Comparison of ENCODE assay signal across 20 cellular contexts in genomic region chr6:14026831-14027539, GRCh38.
A peak's percentile ranks its signal among the peaks of the same experiment; 100 is the strongest.
DNase-seq lines count a peak whose midpoint lies in the region; ATAC-seq and TF ChIP-seq lines count a peak whose summit lies in the region.
"Had no signal": no experiment of that assay in that cellular context is flagged by ENCODE, and none has a peak within 500 bp of the region (broad histone marks: within the 10 kb centered on the region; RNA-seq: fewer than 3 reads in every experiment).

No MANE protein-coding gene starts in this region.

- peaks cover 0 to 3% (median 0%) of the 10 kb centered on the region in 7 donors for H3K9me3 Mint-ChIP-seq in naive B cell
- H3K9me3 Mint-ChIP-seq: activated B cell treated with CpG ODN at 0.5 μM for 24 hours; immature natural killer cell; stimulated activated naive CD8-positive, alpha-beta T cell treated with anti-CD3 and anti-CD28 coated beads, Interleukin-15, Interleukin-2, amounts not matched to agents 100 ng/mL and 50 ng/mL, for 24 hours had no signal

- H3K27me3 Mint-ChIP-seq in naive B cell: peaks cover 5 to 29% (median 8%) of the 10 kb centered on the region in 3 donors

- H3K4me3 ChIP-seq in stomach: no peak overlapping the region
- H3K4me3 ChIP-seq: body of pancreas, HAP-1, vagina had no signal

- peaks cover 20 to 22% (median 21%) of the 10 kb centered on the region in 3 donors for H3K4me1 Mint-ChIP-seq in naive B cell

- TF ChIP-seq POLR2A in stomach (IDR thresholded peaks at IDR 0.05): no peak

- peak; percentile 39 to 40 for ATAC-seq in naive B cell (ENCODE audit: low read depth in 2 of 2)
- ATAC-seq: body of pancreas had no signal

- H3K4me1 ChIP-seq in stomach: no peaks in the 10 kb centered on the region
- H3K4me1 ChIP-seq: vagina had no signal

- TF ChIP-seq EP300 in stomach (IDR thresholded peaks at IDR 0.05): no peak

- intact Hi-C loops in stomach (cut with DNase I; ENCODE audit: low total_unique reads): no loop called here

- peak; percentile 89 for DNase-seq in DMS 273 (lab: John Stamatoyannopoulos, UW; ENCODE audit: unreplicated experiment)
- peak; percentile 25 for DNase-seq in NCI-H1694 (lab: John Stamatoyannopoulos, UW)
- DNase-seq in cerebellar nuclear complex (lab: John Stamatoyannopoulos, UW): peak; percentile 28 to 88
- no peak for DNase-seq in naive B cell
- no peak for DNase-seq in activated T-cell treated with anti-CD3 and anti-CD28 coated beads, Interleukin-2, amount 50 U/mL, for 1 hour
- DNase-seq in NCI-H2227 treated with DMSO at 0.1 percent for 48 hours (lab: John Stamatoyannopoulos, UW): no peak
- DNase-seq in stomach: no peak
- no peak for DNase-seq in T-helper 9 cell
- DNase-seq: activated B cell treated with CpG ODN at 0.5 μM for 24 hours, activated gamma-delta T cell treated with Interleukin-2 at 50 U/mL for 16 hours, body of pancreas, DMS79, immature natural killer cell, NCI-H1105 treated with DMSO at 0.1 percent for 48 hours, NCI-H510A treated with DMSO at 0.1 percent for 48 hours, SW 1271 had no signal

- H3K9me3 ChIP-seq in stomach: no peaks in the 10 kb centered on the region
- H3K9me3 ChIP-seq: body of pancreas, HAP-1, vagina had no signal

- H3K27ac Mint-ChIP-seq in naive B cell: peak overlapping the region in 2 of 6 donors; percentile 25 to 77
- H3K27ac Mint-ChIP-seq: activated B cell treated with CpG ODN at 0.5 μM for 24 hours; immature natural killer cell; stimulated activated naive CD8-positive, alpha-beta T cell treated with anti-CD3 and anti-CD28 coated beads, Interleukin-15, Interleukin-2, amounts not matched to agents 100 ng/mL and 50 ng/mL, for 24 hours had no signal

- peak overlapping the region in 2 of 8 donors; percentile 0 to 59 for H3K4me3 Mint-ChIP-seq in naive B cell
- H3K4me3 Mint-ChIP-seq: activated B cell treated with CpG ODN at 0.5 μM for 24 hours; immature natural killer cell; stimulated activated naive CD8-positive, alpha-beta T cell treated with anti-CD3 and anti-CD28 coated beads, Interleukin-15, Interleukin-2, amounts not matched to agents 100 ng/mL and 50 ng/mL, for 24 hours had no signal

- peaks cover 0 to 32% (median 0%) of the 10 kb centered on the region in 3 donors for H3K27me3 ChIP-seq in stomach
- H3K27me3 ChIP-seq: body of pancreas, vagina had no signal

- WGBS in stomach, 5 donors: 57 to 77% (median 72%) methylated on average over 8 to 9 of the region's 9 CpGs

- H3K36me3 Mint-ChIP-seq in naive B cell: no peaks in the 10 kb centered on the region
- H3K36me3 Mint-ChIP-seq: CD14-positive monocyte, immature natural killer cell had no signal

- TF ChIP-seq CTCF in stomach (IDR thresholded peaks at IDR 0.05): no peak

- H3K27ac ChIP-seq in stomach: no peak overlapping the region
- H3K27ac ChIP-seq: body of pancreas, vagina had no signal

- no peaks in the 10 kb centered on the region for H3K36me3 ChIP-seq in stomach
- H3K36me3 ChIP-seq: HAP-1, vagina had no signal

Comparison
In these comparisons a context has a peak if more than half of its experiments do, and no peak if none do; other contexts are left out.
1. DNase-seq: peak in DMS 273 (single experiment), NCI-H1694 (single experiment) and cerebellar nuclear complex (2 of 2); none in naive B cell (single experiment), activated T-cell treated with anti-CD3 and anti-CD28 coated beads, Interleukin-2, amount 50 U/mL, for 1 hour (single experiment), NCI-H2227 treated with DMSO at 0.1 percent for 48 hours (single experiment), stomach (single experiment) and T-helper 9 cell (single experiment).